ENCODE assay signal across 1 cellular context in the genomic region with DNA sequence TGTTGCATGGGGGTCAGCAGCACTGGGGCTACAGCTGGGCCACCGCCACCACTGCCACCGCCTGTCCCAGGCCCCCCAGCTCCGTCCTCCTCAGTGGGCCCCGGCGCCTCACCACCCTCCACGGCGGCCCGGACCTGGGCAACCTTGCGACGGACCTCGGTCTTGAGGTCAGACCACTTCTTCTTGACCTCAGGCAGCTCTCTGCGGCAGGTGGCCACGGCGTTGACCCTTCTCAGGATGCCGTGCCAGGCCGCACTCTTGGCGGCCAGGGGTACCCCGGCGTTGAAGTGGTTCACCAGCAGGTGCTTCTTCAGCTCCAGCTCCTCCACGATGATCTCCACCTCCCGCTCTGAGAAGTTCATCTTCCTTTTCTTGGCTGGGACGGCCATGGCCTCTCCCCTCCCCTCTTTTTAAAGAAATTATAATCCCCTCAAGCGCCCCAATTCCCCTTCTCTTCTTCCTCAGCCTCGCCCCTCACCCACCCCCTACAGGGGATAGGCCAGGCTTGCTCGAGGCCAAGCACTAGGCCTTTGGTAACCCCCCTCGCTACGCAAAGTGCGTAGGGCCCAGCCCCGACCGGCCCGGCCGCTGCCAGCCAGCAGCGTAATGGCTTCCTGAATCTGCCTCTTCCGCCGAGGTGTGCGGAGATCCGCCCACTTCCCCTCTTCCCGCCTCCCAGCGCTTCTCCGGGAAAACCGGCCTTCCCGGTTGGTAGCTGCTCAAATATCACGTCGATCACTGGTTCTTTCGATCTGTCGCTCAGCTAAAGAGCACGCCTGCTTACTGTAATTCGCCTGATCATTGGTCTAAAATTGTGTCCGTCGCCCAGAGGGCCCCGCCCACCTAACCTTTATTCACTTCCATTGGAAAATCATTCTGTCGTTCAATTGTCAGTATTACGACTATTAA.
TF ChIP-seq lines count a peak whose summit lies in the region.

A gene with protein sequence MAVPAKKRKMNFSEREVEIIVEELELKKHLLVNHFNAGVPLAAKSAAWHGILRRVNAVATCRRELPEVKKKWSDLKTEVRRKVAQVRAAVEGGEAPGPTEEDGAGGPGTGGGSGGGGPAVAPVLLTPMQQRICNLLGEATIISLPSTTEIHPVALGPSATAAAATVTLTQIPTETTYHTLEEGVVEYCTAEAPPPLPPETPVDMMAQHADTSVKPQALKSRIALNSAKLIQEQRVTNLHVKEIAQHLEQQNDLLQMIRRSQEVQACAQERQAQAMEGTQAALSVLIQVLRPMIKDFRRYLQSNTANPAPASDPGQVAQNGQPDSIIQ (minus strand): TSS at position 608 of the 909 bp plus-strand sequence. CDS start 219 bp downstream, at position 389.

TF ChIP-seq in HepG2, 621 proteins besides CTCF, POLR2A, EP300 and RAD21 (continued from another document and continues in another):
- TF ChIP-seq, protein P1, sequence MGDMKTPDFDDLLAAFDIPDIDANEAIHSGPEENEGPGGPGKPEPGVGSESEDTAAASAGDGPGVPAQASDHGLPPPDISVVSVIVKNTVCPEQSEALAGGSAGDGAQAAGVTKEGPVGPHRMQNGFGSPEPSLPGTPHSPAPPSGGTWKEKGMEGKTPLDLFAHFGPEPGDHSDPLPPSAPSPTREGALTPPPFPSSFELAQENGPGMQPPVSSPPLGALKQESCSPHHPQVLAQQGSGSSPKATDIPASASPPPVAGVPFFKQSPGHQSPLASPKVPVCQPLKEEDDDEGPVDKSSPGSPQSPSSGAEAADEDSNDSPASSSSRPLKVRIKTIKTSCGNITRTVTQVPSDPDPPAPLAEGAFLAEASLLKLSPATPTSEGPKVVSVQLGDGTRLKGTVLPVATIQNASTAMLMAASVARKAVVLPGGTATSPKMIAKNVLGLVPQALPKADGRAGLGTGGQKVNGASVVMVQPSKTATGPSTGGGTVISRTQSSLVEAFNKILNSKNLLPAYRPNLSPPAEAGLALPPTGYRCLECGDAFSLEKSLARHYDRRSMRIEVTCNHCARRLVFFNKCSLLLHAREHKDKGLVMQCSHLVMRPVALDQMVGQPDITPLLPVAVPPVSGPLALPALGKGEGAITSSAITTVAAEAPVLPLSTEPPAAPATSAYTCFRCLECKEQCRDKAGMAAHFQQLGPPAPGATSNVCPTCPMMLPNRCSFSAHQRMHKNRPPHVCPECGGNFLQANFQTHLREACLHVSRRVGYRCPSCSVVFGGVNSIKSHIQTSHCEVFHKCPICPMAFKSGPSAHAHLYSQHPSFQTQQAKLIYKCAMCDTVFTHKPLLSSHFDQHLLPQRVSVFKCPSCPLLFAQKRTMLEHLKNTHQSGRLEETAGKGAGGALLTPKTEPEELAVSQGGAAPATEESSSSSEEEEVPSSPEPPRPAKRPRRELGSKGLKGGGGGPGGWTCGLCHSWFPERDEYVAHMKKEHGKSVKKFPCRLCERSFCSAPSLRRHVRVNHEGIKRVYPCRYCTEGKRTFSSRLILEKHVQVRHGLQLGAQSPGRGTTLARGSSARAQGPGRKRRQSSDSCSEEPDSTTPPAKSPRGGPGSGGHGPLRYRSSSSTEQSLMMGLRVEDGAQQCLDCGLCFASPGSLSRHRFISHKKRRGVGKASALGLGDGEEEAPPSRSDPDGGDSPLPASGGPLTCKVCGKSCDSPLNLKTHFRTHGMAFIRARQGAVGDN (CRISPR knock-in tag; IDR thresholded peaks at IDR 0.05) = peak; percentile 85
- TF ChIP-seq ZNF570 (CRISPR knock-in tag; IDR thresholded peaks at IDR 0.05; ENCODE audit: borderline replicate concordance) = no peak
- TF ChIP-seq, protein P2, sequence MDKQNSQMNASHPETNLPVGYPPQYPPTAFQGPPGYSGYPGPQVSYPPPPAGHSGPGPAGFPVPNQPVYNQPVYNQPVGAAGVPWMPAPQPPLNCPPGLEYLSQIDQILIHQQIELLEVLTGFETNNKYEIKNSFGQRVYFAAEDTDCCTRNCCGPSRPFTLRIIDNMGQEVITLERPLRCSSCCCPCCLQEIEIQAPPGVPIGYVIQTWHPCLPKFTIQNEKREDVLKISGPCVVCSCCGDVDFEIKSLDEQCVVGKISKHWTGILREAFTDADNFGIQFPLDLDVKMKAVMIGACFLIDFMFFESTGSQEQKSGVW (CRISPR knock-in tag; IDR thresholded peaks at IDR 0.05; ENCODE audit: borderline replicate concordance) = no peak
- TF ChIP-seq MEF2D (CRISPR knock-in tag; IDR thresholded peaks at IDR 0.05) = no peak
- peak; percentile 99 for TF ChIP-seq SRSF1 (optimal IDR thresholded peaks at IDR 0.05; ENCODE audit: low read depth, low read length)
- TF ChIP-seq ZNF207 (IDR thresholded peaks at IDR 0.05; ENCODE audit: borderline replicate concordance) = no peak
- TF ChIP-seq ZNF569 (CRISPR knock-in tag; IDR thresholded peaks at IDR 0.05; ENCODE audit: borderline replicate concordance) = no peak
- 0 out of 2 replicates have a peak, but pooled peaks have one; percentile 24 for TF ChIP-seq ZNF160 (CRISPR knock-in tag; IDR thresholded peaks at IDR 0.05)
- TF ChIP-seq HOXA5 (CRISPR knock-in tag; IDR thresholded peaks at IDR 0.05) = peak; percentile 16; the same call in 1 of the 2 replicates
- TF ChIP-seq, protein P3, sequence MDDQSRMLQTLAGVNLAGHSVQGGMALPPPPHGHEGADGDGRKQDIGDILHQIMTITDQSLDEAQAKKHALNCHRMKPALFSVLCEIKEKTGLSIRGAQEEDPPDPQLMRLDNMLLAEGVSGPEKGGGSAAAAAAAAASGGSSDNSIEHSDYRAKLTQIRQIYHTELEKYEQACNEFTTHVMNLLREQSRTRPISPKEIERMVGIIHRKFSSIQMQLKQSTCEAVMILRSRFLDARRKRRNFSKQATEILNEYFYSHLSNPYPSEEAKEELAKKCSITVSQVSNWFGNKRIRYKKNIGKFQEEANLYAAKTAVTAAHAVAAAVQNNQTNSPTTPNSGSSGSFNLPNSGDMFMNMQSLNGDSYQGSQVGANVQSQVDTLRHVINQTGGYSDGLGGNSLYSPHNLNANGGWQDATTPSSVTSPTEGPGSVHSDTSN (CRISPR knock-in tag; IDR thresholded peaks at IDR 0.05; ENCODE audit: borderline replicate concordance) = peak; percentile 97; the same call in 1 of the 2 replicates
- no peak for TF ChIP-seq TOE1 (CRISPR knock-in tag; IDR thresholded peaks at IDR 0.05)
- 0 out of 2 replicates have a peak, but pooled peaks have one; percentile 43 for TF ChIP-seq ARNTL (CRISPR knock-in tag; IDR thresholded peaks at IDR 0.05)
- TF ChIP-seq ZNF652 (CRISPR knock-in tag; IDR thresholded peaks at IDR 0.05; ENCODE audit: borderline replicate concordance, low read depth) = no peak
- TF ChIP-seq, protein P4, sequence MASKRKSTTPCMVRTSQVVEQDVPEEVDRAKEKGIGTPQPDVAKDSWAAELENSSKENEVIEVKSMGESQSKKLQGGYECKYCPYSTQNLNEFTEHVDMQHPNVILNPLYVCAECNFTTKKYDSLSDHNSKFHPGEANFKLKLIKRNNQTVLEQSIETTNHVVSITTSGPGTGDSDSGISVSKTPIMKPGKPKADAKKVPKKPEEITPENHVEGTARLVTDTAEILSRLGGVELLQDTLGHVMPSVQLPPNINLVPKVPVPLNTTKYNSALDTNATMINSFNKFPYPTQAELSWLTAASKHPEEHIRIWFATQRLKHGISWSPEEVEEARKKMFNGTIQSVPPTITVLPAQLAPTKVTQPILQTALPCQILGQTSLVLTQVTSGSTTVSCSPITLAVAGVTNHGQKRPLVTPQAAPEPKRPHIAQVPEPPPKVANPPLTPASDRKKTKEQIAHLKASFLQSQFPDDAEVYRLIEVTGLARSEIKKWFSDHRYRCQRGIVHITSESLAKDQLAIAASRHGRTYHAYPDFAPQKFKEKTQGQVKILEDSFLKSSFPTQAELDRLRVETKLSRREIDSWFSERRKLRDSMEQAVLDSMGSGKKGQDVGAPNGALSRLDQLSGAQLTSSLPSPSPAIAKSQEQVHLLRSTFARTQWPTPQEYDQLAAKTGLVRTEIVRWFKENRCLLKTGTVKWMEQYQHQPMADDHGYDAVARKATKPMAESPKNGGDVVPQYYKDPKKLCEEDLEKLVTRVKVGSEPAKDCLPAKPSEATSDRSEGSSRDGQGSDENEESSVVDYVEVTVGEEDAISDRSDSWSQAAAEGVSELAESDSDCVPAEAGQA (IDR thresholded peaks at IDR 0.05; ENCODE audit: low read depth) = 0 out of 2 replicates have a peak, but pooled peaks have one; percentile 33
- TF ChIP-seq, protein P4 (CRISPR knock-in tag; IDR thresholded peaks at IDR 0.05; ENCODE audit: borderline replicate concordance) = no peak
- TF ChIP-seq PTBP1 (IDR thresholded peaks at IDR 0.05; ENCODE audit: low read depth, low read length, poor library complexity, severe bottlenecking) = peak; percentile 33
- peak; percentile 59; the same call in 1 of the 2 replicates for TF ChIP-seq ZBTB7A (CRISPR knock-in tag; IDR thresholded peaks at IDR 0.05)
- TF ChIP-seq TARDBP (CRISPR knock-in tag; IDR thresholded peaks at IDR 0.05) = no peak
- TF ChIP-seq, protein P5, sequence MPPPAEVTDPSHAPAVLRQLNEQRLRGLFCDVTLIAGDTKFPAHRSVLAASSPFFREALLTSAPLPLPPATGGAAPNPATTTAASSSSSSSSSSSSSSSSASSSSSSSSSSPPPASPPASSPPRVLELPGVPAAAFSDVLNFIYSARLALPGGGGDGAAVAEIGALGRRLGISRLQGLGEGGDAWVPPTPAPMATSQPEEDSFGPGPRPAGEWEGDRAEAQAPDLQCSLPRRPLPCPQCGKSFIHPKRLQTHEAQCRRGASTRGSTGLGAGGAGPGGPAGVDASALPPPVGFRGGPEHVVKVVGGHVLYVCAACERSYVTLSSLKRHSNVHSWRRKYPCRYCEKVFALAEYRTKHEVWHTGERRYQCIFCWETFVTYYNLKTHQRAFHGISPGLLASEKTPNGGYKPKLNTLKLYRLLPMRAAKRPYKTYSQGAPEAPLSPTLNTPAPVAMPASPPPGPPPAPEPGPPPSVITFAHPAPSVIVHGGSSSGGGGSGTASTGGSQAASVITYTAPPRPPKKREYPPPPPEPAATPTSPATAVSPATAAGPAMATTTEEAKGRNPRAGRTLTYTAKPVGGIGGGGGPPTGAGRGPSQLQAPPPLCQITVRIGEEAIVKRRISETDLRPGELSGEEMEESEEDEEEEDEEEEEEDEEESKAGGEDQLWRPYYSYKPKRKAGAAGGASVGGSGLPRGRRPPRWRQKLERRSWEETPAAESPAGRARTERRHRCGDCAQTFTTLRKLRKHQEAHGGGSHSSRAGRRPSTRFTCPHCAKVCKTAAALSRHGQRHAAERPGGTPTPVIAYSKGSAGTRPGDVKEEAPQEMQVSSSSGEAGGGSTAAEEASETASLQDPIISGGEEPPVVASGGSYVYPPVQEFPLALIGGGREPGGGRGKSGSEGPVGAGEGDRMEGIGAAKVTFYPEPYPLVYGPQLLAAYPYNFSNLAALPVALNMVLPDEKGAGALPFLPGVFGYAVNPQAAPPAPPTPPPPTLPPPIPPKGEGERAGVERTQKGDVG (CRISPR knock-in tag; IDR thresholded peaks at IDR 0.05; ENCODE audit: borderline replicate concordance) = peak; percentile 82; the same call in 1 of the 2 replicates
- TF ChIP-seq, protein P6, sequence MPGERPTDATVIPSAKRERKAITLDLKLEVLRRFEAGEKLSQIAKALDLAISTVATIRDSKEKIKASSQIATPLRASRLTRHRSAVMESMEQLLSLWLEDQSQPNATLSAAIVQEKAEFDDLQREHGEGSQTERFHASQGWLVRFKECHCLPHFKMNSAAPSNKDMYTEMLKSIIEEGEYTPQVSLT (CRISPR knock-in tag; IDR thresholded peaks at IDR 0.05; ENCODE audit: borderline replicate concordance, low read depth) = no peak
- TF ChIP-seq, protein P7, sequence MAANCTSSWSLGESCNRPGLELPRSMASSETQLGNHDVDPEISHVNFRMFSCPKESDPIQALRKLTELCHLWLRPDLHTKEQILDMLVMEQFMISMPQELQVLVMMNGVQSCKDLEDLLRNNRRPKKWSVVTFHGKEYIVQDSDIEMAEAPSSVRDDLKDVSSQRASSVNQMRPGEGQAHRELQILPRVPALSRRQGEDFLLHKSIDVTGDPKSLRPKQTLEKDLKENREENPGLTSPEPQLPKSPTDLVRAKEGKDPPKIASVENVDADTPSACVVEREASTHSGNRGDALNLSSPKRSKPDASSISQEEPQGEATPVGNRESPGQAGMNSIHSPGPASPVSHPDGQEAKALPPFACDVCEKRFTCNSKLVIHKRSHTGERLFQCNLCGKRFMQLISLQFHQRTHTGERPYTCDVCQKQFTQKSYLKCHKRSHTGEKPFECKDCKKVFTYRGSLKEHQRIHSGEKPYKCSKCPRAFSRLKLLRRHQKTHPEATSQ (CRISPR knock-in tag; IDR thresholded peaks at IDR 0.05; ENCODE audit: borderline replicate concordance) = no peak
- TF ChIP-seq POLR2G (IDR thresholded peaks at IDR 0.05; ENCODE audit: low read depth, low read length) = peak; percentile 61; the same call in 1 of the 2 replicates
- TF ChIP-seq, protein P8, sequence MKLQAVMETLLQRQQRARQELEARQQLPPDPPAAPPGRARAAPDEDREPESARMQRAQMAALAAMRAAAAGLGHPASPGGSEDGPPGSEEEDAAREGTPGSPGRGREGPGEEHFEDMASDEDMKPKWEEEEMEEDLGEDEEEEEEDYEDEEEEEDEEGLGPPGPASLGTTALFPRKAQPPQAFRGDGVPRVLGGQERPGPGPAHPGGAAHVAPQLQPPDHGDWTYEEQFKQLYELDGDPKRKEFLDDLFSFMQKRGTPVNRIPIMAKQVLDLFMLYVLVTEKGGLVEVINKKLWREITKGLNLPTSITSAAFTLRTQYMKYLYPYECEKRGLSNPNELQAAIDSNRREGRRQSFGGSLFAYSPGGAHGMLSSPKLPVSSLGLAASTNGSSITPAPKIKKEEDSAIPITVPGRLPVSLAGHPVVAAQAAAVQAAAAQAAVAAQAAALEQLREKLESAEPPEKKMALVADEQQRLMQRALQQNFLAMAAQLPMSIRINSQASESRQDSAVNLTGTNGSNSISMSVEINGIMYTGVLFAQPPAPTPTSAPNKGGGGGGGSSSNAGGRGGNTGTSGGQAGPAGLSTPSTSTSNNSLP (IDR thresholded peaks at IDR 0.05; ENCODE audit: low read depth, low read length) = peak; percentile 54; the same call in 1 of the 2 replicates
- no peak for TF ChIP-seq ZNF225 (CRISPR knock-in tag; IDR thresholded peaks at IDR 0.05)
- peak; percentile 53; the same call in 1 of the 2 replicates for TF ChIP-seq PHF21A (CRISPR knock-in tag; IDR thresholded peaks at IDR 0.05)
- peak; percentile 44; the same call in 1 of the 2 replicates for TF ChIP-seq GATAD1 (CRISPR knock-in tag; IDR thresholded peaks at IDR 0.05)
- 0 out of 2 replicates have a peak, but pooled peaks have one; percentile 54 for TF ChIP-seq HES4 (CRISPR knock-in tag; IDR thresholded peaks at IDR 0.05; ENCODE audit: borderline replicate concordance)
